1 cellular context compared by ENCODE assay signal in genomic region chr2:6214471-6214870, GRCh38.
A peak's percentile ranks its signal among the peaks of the same experiment; 100 is the strongest.
TF ChIP-seq lines count a peak whose summit lies in the region.

No MANE protein-coding gene starts in this region.

TF ChIP-seq in GM12878, 131 proteins besides CTCF, POLR2A, EP300 and RAD21 (continued from another document and continues in another):
- TF ChIP-seq ZBTB33 (IDR thresholded peaks at IDR 0.05), result no peak
- TF ChIP-seq SMAD1 (IDR thresholded peaks at IDR 0.05; ENCODE audit: low read depth, partially characterized antibody), result no peak
- no peak for TF ChIP-seq TCF3 (IDR thresholded peaks at IDR 0.05; ENCODE audit: borderline replicate concordance, insufficient read depth, low read depth, low read length)
- TF ChIP-seq FOXM1 (IDR thresholded peaks at IDR 0.05; ENCODE audit: low read depth, low read length), result 0 out of 2 replicates have a peak, but pooled peaks have one; percentile 24
- no peak for TF ChIP-seq RELA (IDR thresholded peaks at IDR 0.05; ENCODE audit: borderline replicate concordance, partially characterized antibody)
- no peak for TF ChIP-seq PAX8 (IDR thresholded peaks at IDR 0.05)
- peak; percentile 51; the same call in 1 of the 2 replicates for TF ChIP-seq ATF2 (IDR thresholded peaks at IDR 0.05; ENCODE audit: low read length)
- TF ChIP-seq HDGF (IDR thresholded peaks at IDR 0.05), result no peak
- no peak for TF ChIP-seq SMARCA5 (IDR thresholded peaks at IDR 0.05)
- no peak for TF ChIP-seq ATF7 (IDR thresholded peaks at IDR 0.05; ENCODE audit: low read depth)
- TF ChIP-seq RUNX3 (IDR thresholded peaks at IDR 0.05; ENCODE audit: low read length), result peak; percentile 86
- no peak for TF ChIP-seq RBBP5 (conservative IDR thresholded peaks at IDR 0.05)
- TF ChIP-seq JUND (IDR thresholded peaks at IDR 0.05; ENCODE audit: low read depth, low read length), result no peak
- TF ChIP-seq ZBED1 (IDR thresholded peaks at IDR 0.05; ENCODE audit: borderline replicate concordance), result no peak
- TF ChIP-seq BHLHE40 (IDR thresholded peaks at IDR 0.05; ENCODE audit: borderline replicate concordance in 1 of 2, low read depth in 2 of 2, low read length in 1 of 2), result peak in 1 of 2 experiments; percentile 37; a peak in 1 of 4 replicates
- peak; percentile 55; the same call in 1 of the 2 replicates for TF ChIP-seq IRF4 (IDR thresholded peaks at IDR 0.05; ENCODE audit: low read depth, low read length)
- no peak for TF ChIP-seq HDAC2 (IDR thresholded peaks at IDR 0.05)
- 0 out of 2 replicates have a peak, but pooled peaks have one; percentile 38 for TF ChIP-seq NFIC (IDR thresholded peaks at IDR 0.05; ENCODE audit: low read depth, low read length)
- TF ChIP-seq SMC3 (IDR thresholded peaks at IDR 0.05; ENCODE audit: borderline replicate concordance, low read length), result no peak
- no peak for TF ChIP-seq POLR2AphosphoS2 (IDR thresholded peaks at IDR 0.05; ENCODE audit: low read depth, low read length)
- TF ChIP-seq TBL1XR1 (IDR thresholded peaks at IDR 0.05; ENCODE audit: low read depth, low read length), result no peak
- TF ChIP-seq CHD2 (IDR thresholded peaks at IDR 0.05; ENCODE audit: borderline replicate concordance, low read depth, low read length), result no peak
- TF ChIP-seq STAT3 (IDR thresholded peaks at IDR 0.05; ENCODE audit: low read depth, low read length), result no peak
- peak; percentile 51 for TF ChIP-seq EED (IDR thresholded peaks at IDR 0.05; ENCODE audit: low read depth)
- TF ChIP-seq PML (IDR thresholded peaks at IDR 0.05; ENCODE audit: low read length), result no peak
- TF ChIP-seq MTA2 (IDR thresholded peaks at IDR 0.05; ENCODE audit: low read depth), result peak; percentile 26; the same call in 1 of the 2 replicates
- no peak for TF ChIP-seq KAT2A (conservative IDR thresholded peaks at IDR 0.05; ENCODE audit: control insufficient read depth, low read depth, low read length)
- no peak for TF ChIP-seq BMI1 (IDR thresholded peaks at IDR 0.05; ENCODE audit: borderline replicate concordance)
- TF ChIP-seq CBX5 (IDR thresholded peaks at IDR 0.05; ENCODE audit: low read depth), result no peak
- TF ChIP-seq NKRF (conservative IDR thresholded peaks at IDR 0.05), result no peak
- TF ChIP-seq MYB (IDR thresholded peaks at IDR 0.05; ENCODE audit: borderline replicate concordance, low read depth, low read length), result no peak
- TF ChIP-seq ZNF384 (IDR thresholded peaks at IDR 0.05; ENCODE audit: borderline replicate concordance, low read depth, low read length), result no peak
- TF ChIP-seq IKZF1 (conservative IDR thresholded peaks at IDR 0.05), result 0 out of 2 replicates have a peak, but pooled peaks have one; percentile 29
- peak; percentile 55; the same call in 1 of the 2 replicates for TF ChIP-seq BCL11A (IDR thresholded peaks at IDR 0.05; ENCODE audit: low read depth, low read length)
- no peak for TF ChIP-seq CREB1 (IDR thresholded peaks at IDR 0.05; ENCODE audit: low read depth)
- no peak for TF ChIP-seq TCF7 (IDR thresholded peaks at IDR 0.05; ENCODE audit: borderline replicate concordance)
- TF ChIP-seq ATF3 (IDR thresholded peaks at IDR 0.05; ENCODE audit: borderline replicate concordance, extremely low read depth, low read depth, low read length), result no peak
- no peak for TF ChIP-seq HDAC6 (IDR thresholded peaks at IDR 0.05; ENCODE audit: unreplicated experiment)
- no peak for TF ChIP-seq ELK1 (IDR thresholded peaks at IDR 0.05; ENCODE audit: low read depth, low read length)
- no peak for TF ChIP-seq HSF1 (IDR thresholded peaks at IDR 0.05; ENCODE audit: low read depth, low read length)
- TF ChIP-seq ZNF217 (IDR thresholded peaks at IDR 0.05), result no peak
- TF ChIP-seq SUZ12 (IDR thresholded peaks at IDR 0.05; ENCODE audit: unreplicated experiment), result no peak
- no peak for TF ChIP-seq E2F4 (IDR thresholded peaks at IDR 0.05; ENCODE audit: low read depth, low read length)
- TF ChIP-seq ZNF592 (IDR thresholded peaks at IDR 0.05), result no peak
- peak; percentile 57 for TF ChIP-seq JUNB (IDR thresholded peaks at IDR 0.05)
- no peak for TF ChIP-seq ESRRA (IDR thresholded peaks at IDR 0.05; ENCODE audit: low read length)
- TF ChIP-seq ZBTB11 (CRISPR knock-in tag; IDR thresholded peaks at IDR 0.05), result no peak
- TF ChIP-seq USF1 (IDR thresholded peaks at IDR 0.05; ENCODE audit: borderline replicate concordance, extremely low read length, insufficient read depth, low read depth, low read length), result no peak
- no peak for TF ChIP-seq EGR1 (IDR thresholded peaks at IDR 0.05; ENCODE audit: borderline replicate concordance in 1 of 2, low read depth in 2 of 2, low read length in 2 of 2)
- no peak for TF ChIP-seq DPF2 (IDR thresholded peaks at IDR 0.05)
- no peak for TF ChIP-seq SPI1 (IDR thresholded peaks at IDR 0.05; ENCODE audit: borderline replicate concordance, insufficient read depth, low read depth, low read length)
